1 cellular context compared by ENCODE assay signal in the genomic region with DNA sequence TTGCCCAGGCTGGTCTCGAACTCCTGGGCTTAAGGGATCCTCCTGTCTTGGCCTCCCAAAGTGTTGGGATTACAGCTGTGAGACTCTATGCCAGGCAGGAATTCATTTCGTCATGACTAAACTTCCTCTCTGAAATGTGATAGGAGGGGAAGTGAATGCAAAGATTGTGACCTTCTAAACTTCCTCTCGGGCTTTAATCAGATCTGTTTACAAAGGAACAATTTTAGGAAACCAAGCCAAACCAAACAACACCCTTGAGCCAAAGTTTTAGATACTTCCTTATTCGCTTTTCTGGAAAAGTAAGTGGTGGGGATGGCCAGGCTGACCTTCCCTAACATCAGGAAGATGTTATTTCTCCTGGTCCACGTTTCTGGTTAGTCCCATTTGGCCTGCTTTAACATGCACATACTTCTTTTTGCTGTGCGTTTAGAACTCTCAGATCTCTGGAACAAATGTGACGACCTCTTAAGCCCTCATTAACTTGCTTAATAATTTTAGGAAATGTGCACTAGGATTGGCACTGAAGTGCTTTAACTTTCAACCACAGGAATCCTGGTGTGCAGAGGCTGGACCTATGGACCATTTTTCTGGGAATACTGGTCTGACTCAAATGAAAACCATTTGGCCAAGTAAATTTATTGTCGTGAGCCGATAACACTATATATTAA.
TF ChIP-seq lines count a peak whose summit lies in the region.

No MANE protein-coding gene starts in this region.

TF ChIP-seq in HepG2, 621 proteins besides CTCF, POLR2A, EP300 and RAD21 (continued from another document and continues in another):
- TF ChIP-seq, protein P1, sequence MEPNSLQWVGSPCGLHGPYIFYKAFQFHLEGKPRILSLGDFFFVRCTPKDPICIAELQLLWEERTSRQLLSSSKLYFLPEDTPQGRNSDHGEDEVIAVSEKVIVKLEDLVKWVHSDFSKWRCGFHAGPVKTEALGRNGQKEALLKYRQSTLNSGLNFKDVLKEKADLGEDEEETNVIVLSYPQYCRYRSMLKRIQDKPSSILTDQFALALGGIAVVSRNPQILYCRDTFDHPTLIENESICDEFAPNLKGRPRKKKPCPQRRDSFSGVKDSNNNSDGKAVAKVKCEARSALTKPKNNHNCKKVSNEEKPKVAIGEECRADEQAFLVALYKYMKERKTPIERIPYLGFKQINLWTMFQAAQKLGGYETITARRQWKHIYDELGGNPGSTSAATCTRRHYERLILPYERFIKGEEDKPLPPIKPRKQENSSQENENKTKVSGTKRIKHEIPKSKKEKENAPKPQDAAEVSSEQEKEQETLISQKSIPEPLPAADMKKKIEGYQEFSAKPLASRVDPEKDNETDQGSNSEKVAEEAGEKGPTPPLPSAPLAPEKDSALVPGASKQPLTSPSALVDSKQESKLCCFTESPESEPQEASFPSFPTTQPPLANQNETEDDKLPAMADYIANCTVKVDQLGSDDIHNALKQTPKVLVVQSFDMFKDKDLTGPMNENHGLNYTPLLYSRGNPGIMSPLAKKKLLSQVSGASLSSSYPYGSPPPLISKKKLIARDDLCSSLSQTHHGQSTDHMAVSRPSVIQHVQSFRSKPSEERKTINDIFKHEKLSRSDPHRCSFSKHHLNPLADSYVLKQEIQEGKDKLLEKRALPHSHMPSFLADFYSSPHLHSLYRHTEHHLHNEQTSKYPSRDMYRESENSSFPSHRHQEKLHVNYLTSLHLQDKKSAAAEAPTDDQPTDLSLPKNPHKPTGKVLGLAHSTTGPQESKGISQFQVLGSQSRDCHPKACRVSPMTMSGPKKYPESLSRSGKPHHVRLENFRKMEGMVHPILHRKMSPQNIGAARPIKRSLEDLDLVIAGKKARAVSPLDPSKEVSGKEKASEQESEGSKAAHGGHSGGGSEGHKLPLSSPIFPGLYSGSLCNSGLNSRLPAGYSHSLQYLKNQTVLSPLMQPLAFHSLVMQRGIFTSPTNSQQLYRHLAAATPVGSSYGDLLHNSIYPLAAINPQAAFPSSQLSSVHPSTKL (CRISPR knock-in tag; IDR thresholded peaks at IDR 0.05) = peak; percentile 51
- no peak for TF ChIP-seq RFX1 (IDR thresholded peaks at IDR 0.05)
- no peak for TF ChIP-seq CCDC6 (CRISPR knock-in tag; IDR thresholded peaks at IDR 0.05)
- no peak for TF ChIP-seq HHEX (CRISPR knock-in tag; IDR thresholded peaks at IDR 0.05)
- TF ChIP-seq ZKSCAN1 (IDR thresholded peaks at IDR 0.05; ENCODE audit: low read length) = no peak
- TF ChIP-seq ZNF318 (CRISPR knock-in tag; IDR thresholded peaks at IDR 0.05) = no peak
- peak; percentile 61 for TF ChIP-seq SAP130 (CRISPR knock-in tag; IDR thresholded peaks at IDR 0.05; ENCODE audit: low read depth)
- no peak for TF ChIP-seq ZNF451 (CRISPR knock-in tag; IDR thresholded peaks at IDR 0.05)
- no peak for TF ChIP-seq ZNF142 (CRISPR knock-in tag; IDR thresholded peaks at IDR 0.05)
- no peak; the same call in 1 of the 2 replicates for TF ChIP-seq TBX2 (CRISPR knock-in tag; IDR thresholded peaks at IDR 0.05; ENCODE audit: borderline replicate concordance)
- TF ChIP-seq ZNF18 (CRISPR knock-in tag; IDR thresholded peaks at IDR 0.05; ENCODE audit: insufficient replicate concordance) = no peak
- TF ChIP-seq SMARCC2 (IDR thresholded peaks at IDR 0.05) = no peak
- TF ChIP-seq, protein P2, sequence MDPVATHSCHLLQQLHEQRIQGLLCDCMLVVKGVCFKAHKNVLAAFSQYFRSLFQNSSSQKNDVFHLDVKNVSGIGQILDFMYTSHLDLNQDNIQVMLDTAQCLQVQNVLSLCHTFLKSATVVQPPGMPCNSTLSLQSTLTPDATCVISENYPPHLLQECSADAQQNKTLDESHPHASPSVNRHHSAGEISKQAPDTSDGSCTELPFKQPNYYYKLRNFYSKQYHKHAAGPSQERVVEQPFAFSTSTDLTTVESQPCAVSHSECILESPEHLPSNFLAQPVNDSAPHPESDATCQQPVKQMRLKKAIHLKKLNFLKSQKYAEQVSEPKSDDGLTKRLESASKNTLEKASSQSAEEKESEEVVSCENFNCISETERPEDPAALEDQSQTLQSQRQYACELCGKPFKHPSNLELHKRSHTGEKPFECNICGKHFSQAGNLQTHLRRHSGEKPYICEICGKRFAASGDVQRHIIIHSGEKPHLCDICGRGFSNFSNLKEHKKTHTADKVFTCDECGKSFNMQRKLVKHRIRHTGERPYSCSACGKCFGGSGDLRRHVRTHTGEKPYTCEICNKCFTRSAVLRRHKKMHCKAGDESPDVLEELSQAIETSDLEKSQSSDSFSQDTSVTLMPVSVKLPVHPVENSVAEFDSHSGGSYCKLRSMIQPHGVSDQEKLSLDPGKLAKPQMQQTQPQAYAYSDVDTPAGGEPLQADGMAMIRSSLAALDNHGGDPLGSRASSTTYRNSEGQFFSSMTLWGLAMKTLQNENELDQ (CRISPR knock-in tag; IDR thresholded peaks at IDR 0.05; ENCODE audit: borderline replicate concordance) = no peak
- peak; percentile 59; the same call in 1 of the 2 replicates for TF ChIP-seq FOXA3 (CRISPR knock-in tag; IDR thresholded peaks at IDR 0.05)
- TF ChIP-seq, protein P3, sequence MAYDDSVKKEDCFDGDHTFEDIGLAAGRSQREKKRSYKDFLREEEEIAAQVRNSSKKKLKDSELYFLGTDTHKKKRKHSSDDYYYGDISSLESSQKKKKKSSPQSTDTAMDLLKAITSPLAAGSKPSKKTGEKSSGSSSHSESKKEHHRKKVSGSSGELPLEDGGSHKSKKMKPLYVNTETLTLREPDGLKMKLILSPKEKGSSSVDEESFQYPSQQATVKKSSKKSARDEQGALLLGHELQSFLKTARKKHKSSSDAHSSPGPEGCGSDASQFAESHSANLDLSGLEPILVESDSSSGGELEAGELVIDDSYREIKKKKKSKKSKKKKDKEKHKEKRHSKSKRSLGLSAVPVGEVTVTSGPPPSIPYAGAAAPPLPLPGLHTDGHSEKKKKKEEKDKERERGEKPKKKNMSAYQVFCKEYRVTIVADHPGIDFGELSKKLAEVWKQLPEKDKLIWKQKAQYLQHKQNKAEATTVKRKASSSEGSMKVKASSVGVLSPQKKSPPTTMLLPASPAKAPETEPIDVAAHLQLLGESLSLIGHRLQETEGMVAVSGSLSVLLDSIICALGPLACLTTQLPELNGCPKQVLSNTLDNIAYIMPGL (CRISPR knock-in tag; IDR thresholded peaks at IDR 0.05; ENCODE audit: borderline replicate concordance in 1 of 2, low read depth in 1 of 2) = no peak
- no peak for TF ChIP-seq ZNF776 (CRISPR knock-in tag; IDR thresholded peaks at IDR 0.05)
- no peak for TF ChIP-seq ZC3H13 (CRISPR knock-in tag; IDR thresholded peaks at IDR 0.05)
- no peak for TF ChIP-seq ZNF331 (CRISPR knock-in tag; IDR thresholded peaks at IDR 0.05)
- 0 out of 2 replicates have a peak, but pooled peaks have one; percentile 16 for TF ChIP-seq SIX4 (CRISPR knock-in tag; IDR thresholded peaks at IDR 0.05)
- no peak for TF ChIP-seq KLF9 (CRISPR knock-in tag; IDR thresholded peaks at IDR 0.05; ENCODE audit: low read depth)
- TF ChIP-seq MED8 (CRISPR knock-in tag; IDR thresholded peaks at IDR 0.05; ENCODE audit: insufficient replicate concordance) = no peak
- TF ChIP-seq SAFB2 (CRISPR knock-in tag; IDR thresholded peaks at IDR 0.05; ENCODE audit: borderline replicate concordance, low read depth) = no peak
